ENCODE assay signal across 32 cellular contexts in the genomic region with DNA sequence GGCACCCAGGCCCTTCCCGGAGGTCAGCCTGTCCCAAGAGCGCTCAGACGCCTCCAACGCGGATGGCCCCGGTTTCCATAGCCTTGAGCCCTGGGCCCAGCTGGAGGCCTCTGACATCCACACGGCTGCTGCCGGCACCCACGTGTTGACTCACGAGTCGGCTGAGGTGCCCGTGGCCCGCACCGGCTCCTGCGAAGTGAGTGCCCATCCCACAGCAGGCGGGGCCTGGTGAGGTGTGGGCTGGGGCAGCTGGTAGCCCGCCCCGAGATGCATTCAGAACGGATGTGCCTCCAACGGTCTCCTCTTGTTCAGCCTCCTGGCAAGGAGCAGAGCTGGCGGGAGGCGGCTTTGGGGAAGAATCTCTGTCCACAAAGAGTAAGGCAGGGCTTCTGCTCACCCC. TPM values are rescaled to one million over a fixed set of nuclear protein-coding genes. Genes with fewer than 3 reads are reported as not detected.
"Had no signal": no experiment of that assay in that cellular context is flagged by ENCODE, and none has a peak within 500 bp of the region (broad histone marks: within the 10 kb centered on the region; RNA-seq: fewer than 3 reads in every experiment).

No MANE protein-coding gene starts in this region.

- ATAC-seq: activated CD4-positive, CD25-positive, alpha-beta regulatory T cell treated with anti-CD3 and anti-CD28 coated beads, Interleukin-2, amount 50 U/mL, for 24 hours; activated naive CD4-positive, alpha-beta T cell treated with anti-CD3 and anti-CD28 coated beads, Interleukin-2, amount 50 U/mL, for 72 hours; activated T-helper 17 cell treated with anti-CD3 and anti-CD28 coated beads, Interleukin-2, amount 50 U/mL, for 72 hours; gastrocnemius medialis; left lung; lower lobe of right lung; natural killer cell; right cardiac atrium; upper lobe of right lung had no signal

- H3K27ac Mint-ChIP-seq: activated naive CD4-positive, alpha-beta T cell treated with anti-CD3 and anti-CD28 coated beads, Interleukin-2, amount 50 U/mL, for 72 hours; activated T-cell treated with anti-CD3 and anti-CD28 coated beads, Interleukin-2, amount 50 U/mL, for 24 hours; activated T-helper 17 cell treated with anti-CD3 and anti-CD28 coated beads, Interleukin-2, amount 50 U/mL, for 72 hours; natural killer cell had no signal

- H3K36me3 Mint-ChIP-seq: activated naive CD4-positive, alpha-beta T cell treated with anti-CD3 and anti-CD28 coated beads, Interleukin-2, amount 50 U/mL, for 72 hours; natural killer cell had no signal

- H3K27me3 ChIP-seq: gastrocnemius medialis, left lung, spleen, suprapubic skin, tibial artery, upper lobe of right lung had no signal

- H3K4me1 Mint-ChIP-seq: activated T-helper 17 cell treated with anti-CD3 and anti-CD28 coated beads, Interleukin-2, amount 50 U/mL, for 72 hours had no signal

- H3K9me3 ChIP-seq: gastrocnemius medialis, left lung, lower lobe of right lung, spleen, suprapubic skin, tibial artery, upper lobe of right lung had no signal

- H3K9me3 Mint-ChIP-seq: activated naive CD4-positive, alpha-beta T cell treated with anti-CD3 and anti-CD28 coated beads, Interleukin-2, amount 50 U/mL, for 72 hours; activated T-cell treated with anti-CD3 and anti-CD28 coated beads, Interleukin-2, amount 50 U/mL, for 24 hours; activated T-helper 17 cell treated with anti-CD3 and anti-CD28 coated beads, Interleukin-2, amount 50 U/mL, for 72 hours; natural killer cell had no signal

- H3K4me3 Mint-ChIP-seq: activated T-helper 17 cell treated with anti-CD3 and anti-CD28 coated beads, Interleukin-2, amount 50 U/mL, for 72 hours; natural killer cell had no signal

- FAIRE-seq: bronchial epithelial cell, colon, endometrium, islet of Langerhans, TTC549 had no signal

- DNase-seq: activated CD4-positive, alpha-beta T cell treated with anti-CD3 and anti-CD28 coated beads for 48 hours; activated CD4-positive, alpha-beta T cell treated with anti-CD3 and anti-CD28 coated beads, Interleukin-2, amount 50 U/mL, for 48 hours; activated CD8-positive, alpha-beta memory T cell treated with anti-CD3 and anti-CD28 coated beads, Interleukin-2, amount 50 U/mL, for 48 hours; activated gamma-delta T cell treated with Interleukin-2 at 50 U/mL for 16 hours; activated T-cell treated with anti-CD3 and anti-CD28 coated beads, Interleukin-2, amount 50 U/mL, for 24 hours; anterior cingulate cortex; dermis blood vessel endothelial cell; effector CD4-positive, alpha-beta T cell; gastrocnemius medialis; glutamatergic neuron; left lung; lower lobe of right lung; mesenchymal stem cell; natural killer cell; posterior cingulate gyrus; right cardiac atrium; spleen; stimulated activated naive CD4-positive, alpha-beta T cell; T-helper 9 cell; tibial artery; upper lobe of right lung; WERI-Rb-1 had no signal

- H3K4me3 ChIP-seq: gastrocnemius medialis, left lung, lower lobe of right lung, spleen, suprapubic skin, tibial artery, upper lobe of right lung had no signal

- H3K27me3 Mint-ChIP-seq: activated T-cell treated with anti-CD3 and anti-CD28 coated beads, Interleukin-2, amount 50 U/mL, for 24 hours; activated T-helper 17 cell treated with anti-CD3 and anti-CD28 coated beads, Interleukin-2, amount 50 U/mL, for 72 hours had no signal

- H3K27ac ChIP-seq: epithelial cell of prostate, gastrocnemius medialis, left lung, lower lobe of right lung, spleen, suprapubic skin, tibial artery, upper lobe of right lung, WERI-Rb-1 had no signal

- H3K36me3 ChIP-seq: gastrocnemius medialis, upper lobe of right lung had no signal

RNA-seq across cellular contexts. Expression of a gene that starts 21.1 kb away (rescaled TPM):
- total RNA-seq: bronchial epithelial cell had no signal
